Comparison of ENCODE assay signal across 19 cellular contexts in the genomic region with DNA sequence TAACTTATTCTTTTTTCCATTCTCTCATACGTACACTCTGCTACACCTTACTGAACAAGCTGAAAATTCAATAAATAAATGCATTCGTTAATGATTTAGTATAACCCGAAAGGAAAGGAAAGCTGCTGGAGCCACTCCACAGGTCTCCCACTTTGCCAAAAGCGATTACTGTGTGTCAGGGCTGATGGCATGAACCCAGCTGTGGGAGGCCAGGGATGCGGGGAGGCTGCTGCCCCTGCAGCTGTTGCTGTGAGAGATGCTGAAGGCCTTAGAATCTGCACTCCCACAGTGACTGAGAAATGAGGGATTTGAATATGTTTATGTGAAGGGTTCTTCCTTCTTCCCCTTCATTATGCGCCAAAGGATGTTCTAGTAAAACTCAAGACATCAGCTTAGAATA.
"Had no signal": no experiment of that assay in that cellular context is flagged by ENCODE, and none has a peak within 500 bp of the region (broad histone marks: within the 10 kb centered on the region; RNA-seq: fewer than 3 reads in every experiment).

No MANE protein-coding gene starts in this region.

- H3K4me1 ChIP-seq: tibial artery, upper lobe of left lung, vagina had no signal

- H3K27me3 ChIP-seq: esophagus muscularis mucosa, gastroesophageal sphincter, right atrium auricular region, tibial artery, upper lobe of left lung, vagina had no signal

- H3K36me3 ChIP-seq: esophagus muscularis mucosa, gastroesophageal sphincter, right atrium auricular region, tibial artery, upper lobe of left lung, vagina had no signal

- H3K9me3 ChIP-seq: esophagus muscularis mucosa, gastroesophageal sphincter, right atrium auricular region, tibial artery, upper lobe of left lung, vagina had no signal

- H3K36me3 Mint-ChIP-seq: naive B cell; stimulated activated effector memory CD8-positive, alpha-beta T cell treated with anti-CD3 and anti-CD28 coated beads, Interleukin-12 subunit alpha, Interleukin-12 subunit beta, amount 100 ng/mL, for 72 hours had no signal

- H3K27ac Mint-ChIP-seq: naive B cell; nephron progenitor cell; stimulated activated effector memory CD8-positive, alpha-beta T cell treated with anti-CD3 and anti-CD28 coated beads, Interleukin-12 subunit alpha, Interleukin-12 subunit beta, amount 100 ng/mL, for 72 hours; stimulated activated naive CD8-positive, alpha-beta T cell treated with anti-CD3 and anti-CD28 coated beads, Interleukin-15, Interleukin-2, amounts not matched to agents 100 ng/mL and 50 ng/mL, for 24 hours had no signal

- ATAC-seq: gastroesophageal sphincter; stimulated activated effector memory CD8-positive, alpha-beta T cell treated with anti-CD3 and anti-CD28 coated beads, Interleukin-12 subunit alpha, Interleukin-12 subunit beta, amount 100 ng/mL, for 72 hours had no signal

- DNase-seq: effector memory CD4-positive, alpha-beta T cell; glutamatergic neuron; islet precursor cell; mesendoderm; naive B cell; nephron progenitor cell; posterior cingulate gyrus; stimulated activated CD4-positive, alpha-beta T cell treated with anti-CD3 and anti-CD28 coated beads, Interleukin-2, amount 100 ng/mL, for 48 hours; stimulated activated CD8-positive, alpha-beta memory T cell treated with anti-CD3 and anti-CD28 coated beads, Interleukin-4, amount 100 ng/mL, for 48 hours; tibial artery had no signal

- H3K4me3 Mint-ChIP-seq: naive B cell; nephron progenitor cell; stimulated activated effector memory CD8-positive, alpha-beta T cell treated with anti-CD3 and anti-CD28 coated beads, Interleukin-12 subunit alpha, Interleukin-12 subunit beta, amount 100 ng/mL, for 72 hours; stimulated activated naive CD8-positive, alpha-beta T cell treated with anti-CD3 and anti-CD28 coated beads, Interleukin-15, Interleukin-2, amounts not matched to agents 100 ng/mL and 50 ng/mL, for 24 hours had no signal

- H3K27me3 Mint-ChIP-seq: stimulated activated naive CD8-positive, alpha-beta T cell treated with anti-CD3 and anti-CD28 coated beads, Interleukin-15, Interleukin-2, amounts not matched to agents 100 ng/mL and 50 ng/mL, for 24 hours had no signal

- H3K27ac ChIP-seq: epithelial cell of prostate, esophagus muscularis mucosa, right atrium auricular region, tibial artery, upper lobe of left lung, vagina had no signal

- H3K4me1 Mint-ChIP-seq: naive B cell; nephron progenitor cell; stimulated activated effector memory CD8-positive, alpha-beta T cell treated with anti-CD3 and anti-CD28 coated beads, Interleukin-12 subunit alpha, Interleukin-12 subunit beta, amount 100 ng/mL, for 72 hours had no signal

- H3K4me2 ChIP-seq: smooth muscle cell had no signal

- H3K4me3 ChIP-seq: gastroesophageal sphincter, right atrium auricular region, smooth muscle cell, tibial artery, upper lobe of left lung, vagina had no signal

- H3K9me3 Mint-ChIP-seq: nephron progenitor cell; stimulated activated naive CD8-positive, alpha-beta T cell treated with anti-CD3 and anti-CD28 coated beads, Interleukin-15, Interleukin-2, amounts not matched to agents 100 ng/mL and 50 ng/mL, for 24 hours had no signal
